ENCODE assay signal across 1 cellular context in genomic region chr7:16419126-16419525, GRCh38.
TF ChIP-seq lines count a peak whose summit lies in the region.

No MANE protein-coding gene starts in this region.

TF ChIP-seq in K562, 482 proteins besides CTCF, POLR2A, EP300 and RAD21 (continued from another document and continues in another):
- TF ChIP-seq, protein P1, sequence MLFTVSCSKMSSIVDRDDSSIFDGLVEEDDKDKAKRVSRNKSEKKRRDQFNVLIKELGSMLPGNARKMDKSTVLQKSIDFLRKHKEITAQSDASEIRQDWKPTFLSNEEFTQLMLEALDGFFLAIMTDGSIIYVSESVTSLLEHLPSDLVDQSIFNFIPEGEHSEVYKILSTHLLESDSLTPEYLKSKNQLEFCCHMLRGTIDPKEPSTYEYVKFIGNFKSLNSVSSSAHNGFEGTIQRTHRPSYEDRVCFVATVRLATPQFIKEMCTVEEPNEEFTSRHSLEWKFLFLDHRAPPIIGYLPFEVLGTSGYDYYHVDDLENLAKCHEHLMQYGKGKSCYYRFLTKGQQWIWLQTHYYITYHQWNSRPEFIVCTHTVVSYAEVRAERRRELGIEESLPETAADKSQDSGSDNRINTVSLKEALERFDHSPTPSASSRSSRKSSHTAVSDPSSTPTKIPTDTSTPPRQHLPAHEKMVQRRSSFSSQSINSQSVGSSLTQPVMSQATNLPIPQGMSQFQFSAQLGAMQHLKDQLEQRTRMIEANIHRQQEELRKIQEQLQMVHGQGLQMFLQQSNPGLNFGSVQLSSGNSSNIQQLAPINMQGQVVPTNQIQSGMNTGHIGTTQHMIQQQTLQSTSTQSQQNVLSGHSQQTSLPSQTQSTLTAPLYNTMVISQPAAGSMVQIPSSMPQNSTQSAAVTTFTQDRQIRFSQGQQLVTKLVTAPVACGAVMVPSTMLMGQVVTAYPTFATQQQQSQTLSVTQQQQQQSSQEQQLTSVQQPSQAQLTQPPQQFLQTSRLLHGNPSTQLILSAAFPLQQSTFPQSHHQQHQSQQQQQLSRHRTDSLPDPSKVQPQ (CRISPR knock-in tag; IDR thresholded peaks at IDR 0.05; ENCODE audit: borderline replicate concordance) = peak; percentile 51; the same call in 1 of the 2 replicates
- TF ChIP-seq ZNF165 (CRISPR knock-in tag; IDR thresholded peaks at IDR 0.05; ENCODE audit: borderline replicate concordance) (peak; percentile 85; the same call in 1 of the 2 replicates), ELF1 (tag; IDR thresholded peaks at IDR 0.05) (0 out of 2 replicates have a peak, but pooled peaks have one; percentile 34), SMARCC2 (IDR thresholded peaks at IDR 0.05; ENCODE audit: low read depth) (no peak), EHMT2 (IDR thresholded peaks at IDR 0.05) (no peak), HDAC8 (tag; IDR thresholded peaks at IDR 0.05) (peak; percentile 62; the same call in 1 of the 2 replicates), U2AF2 (optimal IDR thresholded peaks at IDR 0.05; ENCODE audit: low read depth, low read length) (no peak), POLR3A (IDR thresholded peaks at IDR 0.05; ENCODE audit: borderline replicate concordance, extremely low read depth, insufficient read depth, insufficient read length) (no peak), ZNF668 (CRISPR knock-in tag; IDR thresholded peaks at IDR 0.05) (peak; percentile 85; the same call in 1 of the 2 replicates), TEAD2 (tag; IDR thresholded peaks at IDR 0.05) (peak; percentile 57), ZNF584 (CRISPR knock-in tag; IDR thresholded peaks at IDR 0.05; ENCODE audit: low read depth) (peak; percentile 48; the same call in 1 of the 2 replicates), ZNF740 (CRISPR knock-in tag; IDR thresholded peaks at IDR 0.05) (no peak), ZNF740 (tag; IDR thresholded peaks at IDR 0.05) (peak in 1 of 2 experiments; percentile 91; a peak in 2 of 4 replicates), POU5F1 (IDR thresholded peaks at IDR 0.05; ENCODE audit: borderline replicate concordance, low read depth, low read length, partially characterized antibody) (no peak), MAZ (CRISPR knock-in tag; conservative IDR thresholded peaks at IDR 0.05 in 1 of 2, IDR thresholded peaks at IDR 0.05 in 1 of 2) (peak in 1 of 2 experiments; percentile 55; a peak in 1 of 4 replicates), POLR2G (IDR thresholded peaks at IDR 0.05; ENCODE audit: low read depth, low read length) (no peak), ILK (tag; IDR thresholded peaks at IDR 0.05; ENCODE audit: borderline replicate concordance, low read depth) (peak; percentile 71; the same call in 1 of the 2 replicates), NRF1 (conservative IDR thresholded peaks at IDR 0.05 in 1 of 2, IDR thresholded peaks at IDR 0.05 in 1 of 2) (no peak), CAMTA2 (CRISPR knock-in tag; conservative IDR thresholded peaks at IDR 0.05) (0 out of 2 replicates have a peak, but pooled peaks have one; percentile 52), ZSCAN29 (IDR thresholded peaks at IDR 0.05) (no peak), HIVEP1 (CRISPR knock-in tag; IDR thresholded peaks at IDR 0.05) (peak; percentile 87; the same call in 1 of the 2 replicates), TARDBP (IDR thresholded peaks at IDR 0.05) (no peak), ZNF583 (CRISPR knock-in tag; IDR thresholded peaks at IDR 0.05) (peak; percentile 89; the same call in 1 of the 2 replicates), NFXL1 (CRISPR knock-in tag; IDR thresholded peaks at IDR 0.05) (peak; percentile 65; the same call in 1 of the 2 replicates), ZSCAN32 (CRISPR knock-in tag; IDR thresholded peaks at IDR 0.05) (peak; percentile 65; the same call in 1 of the 2 replicates), HSF4 (CRISPR knock-in tag; IDR thresholded peaks at IDR 0.05; ENCODE audit: borderline replicate concordance) (peak; percentile 67; the same call in 1 of the 2 replicates), MED1 (CRISPR knock-in tag; IDR thresholded peaks at IDR 0.05; ENCODE audit: borderline replicate concordance) (no peak), ZNF197 (CRISPR knock-in tag; IDR thresholded peaks at IDR 0.05; ENCODE audit: low read depth) (0 out of 2 replicates have a peak, but pooled peaks have one; percentile 61), ZKSCAN3 (CRISPR knock-in tag; IDR thresholded peaks at IDR 0.05) (peak; percentile 44; the same call in 1 of the 2 replicates), ZNF280B (CRISPR knock-in tag; IDR thresholded peaks at IDR 0.05) (0 out of 2 replicates have a peak, but pooled peaks have one; percentile 61), SPI1 (IDR thresholded peaks at IDR 0.05; ENCODE audit: borderline replicate concordance, low read depth, low read length) (no peak), HINFP (tag; conservative IDR thresholded peaks at IDR 0.05; ENCODE audit: low read depth) (0 out of 2 replicates have a peak, but pooled peaks have one; percentile 73), KLF10 (CRISPR knock-in tag; IDR thresholded peaks at IDR 0.05) (0 out of 2 replicates have a peak, but pooled peaks have one; percentile 28)
- TF ChIP-seq, protein P2, sequence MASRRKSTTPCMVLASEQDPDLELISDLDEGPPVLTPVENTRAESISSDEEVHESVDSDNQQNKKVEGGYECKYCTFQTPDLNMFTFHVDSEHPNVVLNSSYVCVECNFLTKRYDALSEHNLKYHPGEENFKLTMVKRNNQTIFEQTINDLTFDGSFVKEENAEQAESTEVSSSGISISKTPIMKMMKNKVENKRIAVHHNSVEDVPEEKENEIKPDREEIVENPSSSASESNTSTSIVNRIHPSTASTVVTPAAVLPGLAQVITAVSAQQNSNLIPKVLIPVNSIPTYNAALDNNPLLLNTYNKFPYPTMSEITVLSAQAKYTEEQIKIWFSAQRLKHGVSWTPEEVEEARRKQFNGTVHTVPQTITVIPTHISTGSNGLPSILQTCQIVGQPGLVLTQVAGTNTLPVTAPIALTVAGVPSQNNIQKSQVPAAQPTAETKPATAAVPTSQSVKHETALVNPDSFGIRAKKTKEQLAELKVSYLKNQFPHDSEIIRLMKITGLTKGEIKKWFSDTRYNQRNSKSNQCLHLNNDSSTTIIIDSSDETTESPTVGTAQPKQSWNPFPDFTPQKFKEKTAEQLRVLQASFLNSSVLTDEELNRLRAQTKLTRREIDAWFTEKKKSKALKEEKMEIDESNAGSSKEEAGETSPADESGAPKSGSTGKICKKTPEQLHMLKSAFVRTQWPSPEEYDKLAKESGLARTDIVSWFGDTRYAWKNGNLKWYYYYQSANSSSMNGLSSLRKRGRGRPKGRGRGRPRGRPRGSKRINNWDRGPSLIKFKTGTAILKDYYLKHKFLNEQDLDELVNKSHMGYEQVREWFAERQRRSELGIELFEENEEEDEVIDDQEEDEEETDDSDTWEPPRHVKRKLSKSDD (conservative IDR thresholded peaks at IDR 0.05; ENCODE audit: low read length) = no peak
- TF ChIP-seq, protein P3, sequence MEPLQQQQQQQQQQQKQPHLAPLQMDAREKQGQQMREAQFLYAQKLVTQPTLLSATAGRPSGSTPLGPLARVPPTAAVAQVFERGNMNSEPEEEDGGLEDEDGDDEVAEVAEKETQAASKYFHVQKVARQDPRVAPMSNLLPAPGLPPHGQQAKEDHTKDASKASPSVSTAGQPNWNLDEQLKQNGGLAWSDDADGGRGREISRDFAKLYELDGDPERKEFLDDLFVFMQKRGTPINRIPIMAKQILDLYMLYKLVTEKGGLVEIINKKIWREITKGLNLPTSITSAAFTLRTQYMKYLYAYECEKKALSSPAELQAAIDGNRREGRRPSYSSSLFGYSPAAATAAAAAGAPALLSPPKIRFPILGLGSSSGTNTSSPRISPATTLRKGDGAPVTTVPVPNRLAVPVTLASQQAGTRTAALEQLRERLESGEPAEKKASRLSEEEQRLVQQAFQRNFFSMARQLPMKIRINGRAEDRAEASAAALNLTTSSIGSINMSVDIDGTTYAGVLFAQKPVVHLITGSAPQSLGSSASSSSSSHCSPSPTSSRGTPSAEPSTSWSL (CRISPR knock-in tag; IDR thresholded peaks at IDR 0.05; ENCODE audit: borderline replicate concordance) = peak; percentile 25; the same call in 1 of the 2 replicates
- TF ChIP-seq, protein P4, sequence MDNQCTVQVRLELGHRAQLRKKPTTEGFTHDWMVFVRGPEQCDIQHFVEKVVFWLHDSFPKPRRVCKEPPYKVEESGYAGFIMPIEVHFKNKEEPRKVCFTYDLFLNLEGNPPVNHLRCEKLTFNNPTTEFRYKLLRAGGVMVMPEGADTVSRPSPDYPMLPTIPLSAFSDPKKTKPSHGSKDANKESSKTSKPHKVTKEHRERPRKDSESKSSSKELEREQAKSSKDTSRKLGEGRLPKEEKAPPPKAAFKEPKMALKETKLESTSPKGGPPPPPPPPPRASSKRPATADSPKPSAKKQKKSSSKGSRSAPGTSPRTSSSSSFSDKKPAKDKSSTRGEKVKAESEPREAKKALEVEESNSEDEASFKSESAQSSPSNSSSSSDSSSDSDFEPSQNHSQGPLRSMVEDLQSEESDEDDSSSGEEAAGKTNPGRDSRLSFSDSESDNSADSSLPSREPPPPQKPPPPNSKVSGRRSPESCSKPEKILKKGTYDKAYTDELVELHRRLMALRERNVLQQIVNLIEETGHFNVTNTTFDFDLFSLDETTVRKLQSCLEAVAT (IDR thresholded peaks at IDR 0.05) = no peak
- TF ChIP-seq, protein P5, sequence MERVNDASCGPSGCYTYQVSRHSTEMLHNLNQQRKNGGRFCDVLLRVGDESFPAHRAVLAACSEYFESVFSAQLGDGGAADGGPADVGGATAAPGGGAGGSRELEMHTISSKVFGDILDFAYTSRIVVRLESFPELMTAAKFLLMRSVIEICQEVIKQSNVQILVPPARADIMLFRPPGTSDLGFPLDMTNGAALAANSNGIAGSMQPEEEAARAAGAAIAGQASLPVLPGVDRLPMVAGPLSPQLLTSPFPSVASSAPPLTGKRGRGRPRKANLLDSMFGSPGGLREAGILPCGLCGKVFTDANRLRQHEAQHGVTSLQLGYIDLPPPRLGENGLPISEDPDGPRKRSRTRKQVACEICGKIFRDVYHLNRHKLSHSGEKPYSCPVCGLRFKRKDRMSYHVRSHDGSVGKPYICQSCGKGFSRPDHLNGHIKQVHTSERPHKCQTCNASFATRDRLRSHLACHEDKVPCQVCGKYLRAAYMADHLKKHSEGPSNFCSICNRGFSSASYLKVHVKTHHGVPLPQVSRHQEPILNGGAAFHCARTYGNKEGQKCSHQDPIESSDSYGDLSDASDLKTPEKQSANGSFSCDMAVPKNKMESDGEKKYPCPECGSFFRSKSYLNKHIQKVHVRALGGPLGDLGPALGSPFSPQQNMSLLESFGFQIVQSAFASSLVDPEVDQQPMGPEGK (CRISPR knock-in tag; IDR thresholded peaks at IDR 0.05; ENCODE audit: borderline replicate concordance) = peak; percentile 90; the same call in 1 of the 2 replicates
- TF ChIP-seq, protein P6, sequence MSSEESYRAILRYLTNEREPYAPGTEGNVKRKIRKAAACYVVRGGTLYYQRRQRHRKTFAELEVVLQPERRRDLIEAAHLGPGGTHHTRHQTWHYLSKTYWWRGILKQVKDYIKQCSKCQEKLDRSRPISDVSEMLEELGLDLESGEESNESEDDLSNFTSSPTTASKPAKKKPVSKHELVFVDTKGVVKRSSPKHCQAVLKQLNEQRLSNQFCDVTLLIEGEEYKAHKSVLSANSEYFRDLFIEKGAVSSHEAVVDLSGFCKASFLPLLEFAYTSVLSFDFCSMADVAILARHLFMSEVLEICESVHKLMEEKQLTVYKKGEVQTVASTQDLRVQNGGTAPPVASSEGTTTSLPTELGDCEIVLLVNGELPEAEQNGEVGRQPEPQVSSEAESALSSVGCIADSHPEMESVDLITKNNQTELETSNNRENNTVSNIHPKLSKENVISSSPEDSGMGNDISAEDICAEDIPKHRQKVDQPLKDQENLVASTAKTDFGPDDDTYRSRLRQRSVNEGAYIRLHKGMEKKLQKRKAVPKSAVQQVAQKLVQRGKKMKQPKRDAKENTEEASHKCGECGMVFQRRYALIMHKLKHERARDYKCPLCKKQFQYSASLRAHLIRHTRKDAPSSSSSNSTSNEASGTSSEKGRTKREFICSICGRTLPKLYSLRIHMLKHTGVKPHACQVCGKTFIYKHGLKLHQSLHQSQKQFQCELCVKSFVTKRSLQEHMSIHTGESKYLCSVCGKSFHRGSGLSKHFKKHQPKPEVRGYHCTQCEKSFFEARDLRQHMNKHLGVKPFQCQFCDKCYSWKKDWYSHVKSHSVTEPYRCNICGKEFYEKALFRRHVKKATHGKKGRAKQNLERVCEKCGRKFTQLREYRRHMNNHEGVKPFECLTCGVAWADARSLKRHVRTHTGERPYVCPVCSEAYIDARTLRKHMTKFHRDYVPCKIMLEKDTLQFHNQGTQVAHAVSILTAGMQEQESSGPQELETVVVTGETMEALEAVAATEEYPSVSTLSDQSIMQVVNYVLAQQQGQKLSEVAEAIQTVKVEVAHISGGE (CRISPR knock-in tag; IDR thresholded peaks at IDR 0.05) = 0 out of 6 replicates have a peak, but pooled peaks of 1 of the 3 experiments have one; percentile 19
- TF ChIP-seq, protein P7, sequence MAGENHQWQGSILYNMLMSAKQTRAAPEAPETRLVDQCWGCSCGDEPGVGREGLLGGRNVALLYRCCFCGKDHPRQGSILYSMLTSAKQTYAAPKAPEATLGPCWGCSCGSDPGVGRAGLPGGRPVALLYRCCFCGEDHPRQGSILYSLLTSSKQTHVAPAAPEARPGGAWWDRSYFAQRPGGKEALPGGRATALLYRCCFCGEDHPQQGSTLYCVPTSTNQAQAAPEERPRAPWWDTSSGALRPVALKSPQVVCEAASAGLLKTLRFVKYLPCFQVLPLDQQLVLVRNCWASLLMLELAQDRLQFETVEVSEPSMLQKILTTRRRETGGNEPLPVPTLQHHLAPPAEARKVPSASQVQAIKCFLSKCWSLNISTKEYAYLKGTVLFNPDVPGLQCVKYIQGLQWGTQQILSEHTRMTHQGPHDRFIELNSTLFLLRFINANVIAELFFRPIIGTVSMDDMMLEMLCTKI (IDR thresholded peaks at IDR 0.05; ENCODE audit: partially characterized antibody) = no peak
